In genomic region chr9:136128436-136128835, GRCh38 we compare ENCODE assay signal across 33 cellular contexts.
"Had no signal": no experiment of that assay in that cellular context is flagged by ENCODE, and none has a peak within 500 bp of the region (broad histone marks: within the 10 kb centered on the region; RNA-seq: fewer than 3 reads in every experiment).

No MANE protein-coding gene starts in this region.

- H3K27ac ChIP-seq: ascending aorta, cardiac muscle cell, VCaP had no signal

- DNase-seq: activated CD4-positive, alpha-beta memory T cell treated with anti-CD3 and anti-CD28 coated beads, Interleukin-2, amount 10 ng/mL, durations not matched to agents 7 days and 5 days; activated CD4-positive, alpha-beta T cell treated with anti-CD3 and anti-CD28 coated beads for 1 hour; activated CD4-positive, alpha-beta T cell treated with anti-CD3 and anti-CD28 coated beads for 36 hours; activated CD4-positive, alpha-beta T cell treated with anti-CD3 and anti-CD28 coated beads for 48 hours; activated CD4-positive, alpha-beta T cell treated with anti-CD3 and anti-CD28 coated beads, Interleukin-2, amount 10 ng/mL, durations not matched to agents 7 days and 5 days; activated CD4-positive, alpha-beta T cell treated with anti-CD3 and anti-CD28 coated beads, Interleukin-2, amount 50 U/mL, for 48 hours; activated CD4-positive, CD25-positive, alpha-beta regulatory T cell; activated CD8-positive, alpha-beta memory T cell treated with anti-CD3 and anti-CD28 coated beads for 24 hours; activated CD8-positive, alpha-beta memory T cell treated with anti-CD3 and anti-CD28 coated beads, Interleukin-2, amount 10 ng/mL, durations not matched to agents 7 days and 5 days; activated CD8-positive, alpha-beta memory T cell treated with anti-CD3 and anti-CD28 coated beads, Interleukin-2, amount 50 U/mL, for 48 hours; activated CD8-positive, alpha-beta T cell treated with anti-CD3 and anti-CD28 coated beads, Interleukin-2, amount 10 ng/mL, durations not matched to agents 7 days and 5 days; activated effector memory CD4-positive, alpha-beta T cell treated with Interleukin-2 at 50 U/mL for 16 hours; activated gamma-delta T cell; activated naive CD4-positive, alpha-beta T cell treated with anti-CD3 and anti-CD28 coated beads, Interleukin-2, amount 10 ng/mL, durations not matched to agents 7 days and 5 days; activated naive CD4-positive, alpha-beta T cell treated with Interleukin-2 at 50 U/mL for 16 hours; activated naive CD8-positive, alpha-beta T cell treated with anti-CD3 and anti-CD28 coated beads, Interleukin-2, amount 10 ng/mL, durations not matched to agents 7 days and 5 days; activated naive CD8-positive, alpha-beta T cell treated with anti-CD3 and anti-CD28 coated beads, Interleukin-2, amount 50 U/mL, for 24 hours; activated T-cell treated with anti-CD3 and anti-CD28 coated beads, Interleukin-2, amount 50 U/mL, for 24 hours; activated T-cell treated with anti-CD3 and anti-CD28 coated beads, Interleukin-2, amount 50 U/mL, for 48 hours; amygdala; anterior cingulate cortex; caudate nucleus; cerebellar nuclear complex; T-cell; T-helper 17 cell had no signal

- ATAC-seq: activated CD4-positive, alpha-beta T cell treated with anti-CD3 and anti-CD28 coated beads for 36 hours; activated CD4-positive, CD25-positive, alpha-beta regulatory T cell treated with anti-CD3 and anti-CD28 coated beads, Interleukin-2, amount 50 U/mL, for 24 hours; activated CD8-positive, alpha-beta memory T cell treated with anti-CD3 and anti-CD28 coated beads, Interleukin-2, amount 10 ng/mL, durations not matched to agents 7 days and 5 days; activated CD8-positive, alpha-beta T cell treated with anti-CD3 and anti-CD28 coated beads, Interleukin-2, amount 10 ng/mL, durations not matched to agents 7 days and 5 days; activated naive CD8-positive, alpha-beta T cell treated with anti-CD3 and anti-CD28 coated beads, Interleukin-2, amount 50 U/mL, for 24 hours; T-cell; T-helper 17 cell had no signal

- H3K4me3 Mint-ChIP-seq: activated CD4-positive, alpha-beta memory T cell treated with anti-CD3 and anti-CD28 coated beads, Interleukin-2, amount 10 ng/mL, durations not matched to agents 7 days and 5 days; activated CD4-positive, alpha-beta T cell treated with anti-CD3 and anti-CD28 coated beads for 36 hours; activated CD4-positive, alpha-beta T cell treated with anti-CD3 and anti-CD28 coated beads, Interleukin-2, amount 10 ng/mL, durations not matched to agents 7 days and 5 days; activated CD8-positive, alpha-beta memory T cell treated with anti-CD3 and anti-CD28 coated beads, Interleukin-2, amount 10 ng/mL, durations not matched to agents 7 days and 5 days; activated CD8-positive, alpha-beta T cell treated with anti-CD3 and anti-CD28 coated beads, Interleukin-2, amount 10 ng/mL, durations not matched to agents 7 days and 5 days; activated naive CD4-positive, alpha-beta T cell treated with anti-CD3 and anti-CD28 coated beads, Interleukin-2, amount 10 ng/mL, durations not matched to agents 7 days and 5 days; activated naive CD8-positive, alpha-beta T cell; activated naive CD8-positive, alpha-beta T cell treated with anti-CD3 and anti-CD28 coated beads, Interleukin-2, amount 10 ng/mL, durations not matched to agents 7 days and 5 days; activated naive CD8-positive, alpha-beta T cell treated with anti-CD3 and anti-CD28 coated beads, Interleukin-2, amount 50 U/mL, for 24 hours; activated T-cell treated with anti-CD3 and anti-CD28 coated beads, Interleukin-2, amount 50 U/mL, for 24 hours; brain; central memory CD8-positive, alpha-beta T cell; T-cell; T-helper 17 cell had no signal

- H3K36me3 Mint-ChIP-seq: activated CD8-positive, alpha-beta memory T cell treated with anti-CD3 and anti-CD28 coated beads, Interleukin-2, amount 10 ng/mL, durations not matched to agents 7 days and 5 days; activated naive CD4-positive, alpha-beta T cell treated with anti-CD3 and anti-CD28 coated beads, Interleukin-2, amount 10 ng/mL, durations not matched to agents 7 days and 5 days; activated naive CD8-positive, alpha-beta T cell treated with anti-CD3 and anti-CD28 coated beads, Interleukin-2, amount 10 ng/mL, durations not matched to agents 7 days and 5 days; brain; T-cell had no signal

- H3K4me1 Mint-ChIP-seq: activated CD4-positive, alpha-beta T cell treated with anti-CD3 and anti-CD28 coated beads, Interleukin-2, amount 10 ng/mL, durations not matched to agents 7 days and 5 days; activated CD8-positive, alpha-beta memory T cell treated with anti-CD3 and anti-CD28 coated beads, Interleukin-2, amount 10 ng/mL, durations not matched to agents 7 days and 5 days; activated naive CD8-positive, alpha-beta T cell treated with anti-CD3 and anti-CD28 coated beads, Interleukin-2, amount 10 ng/mL, durations not matched to agents 7 days and 5 days; activated naive CD8-positive, alpha-beta T cell treated with anti-CD3 and anti-CD28 coated beads, Interleukin-2, amount 50 U/mL, for 24 hours had no signal

- H3K9me3 ChIP-seq: ascending aorta had no signal

- H3K27ac Mint-ChIP-seq: activated CD4-positive, alpha-beta memory T cell treated with anti-CD3 and anti-CD28 coated beads, Interleukin-2, amount 10 ng/mL, durations not matched to agents 7 days and 5 days; activated CD4-positive, alpha-beta T cell treated with anti-CD3 and anti-CD28 coated beads for 36 hours; activated CD4-positive, alpha-beta T cell treated with anti-CD3 and anti-CD28 coated beads, Interleukin-2, amount 10 ng/mL, durations not matched to agents 7 days and 5 days; activated CD8-positive, alpha-beta memory T cell treated with anti-CD3 and anti-CD28 coated beads, Interleukin-2, amount 10 ng/mL, durations not matched to agents 7 days and 5 days; activated CD8-positive, alpha-beta T cell treated with anti-CD3 and anti-CD28 coated beads, Interleukin-2, amount 10 ng/mL, durations not matched to agents 7 days and 5 days; activated naive CD4-positive, alpha-beta T cell treated with anti-CD3 and anti-CD28 coated beads, Interleukin-2, amount 10 ng/mL, durations not matched to agents 7 days and 5 days; activated naive CD8-positive, alpha-beta T cell; activated naive CD8-positive, alpha-beta T cell treated with anti-CD3 and anti-CD28 coated beads, Interleukin-2, amount 10 ng/mL, durations not matched to agents 7 days and 5 days; activated naive CD8-positive, alpha-beta T cell treated with anti-CD3 and anti-CD28 coated beads, Interleukin-2, amount 50 U/mL, for 24 hours; activated T-cell treated with anti-CD3 and anti-CD28 coated beads, Interleukin-2, amount 50 U/mL, for 24 hours; activated T-helper 2 cell treated with anti-CD3 and anti-CD28 coated beads, Interferon-gamma antibody, Interleukin-2, Interleukin-4, amounts not matched to agents 10 μg/mL and 5 μg/mL and 100 μg/mL, durations not matched to agents 14 hours and 24 hours and 36 hours; brain; T-cell; T-helper 17 cell had no signal

- H3K36me3 ChIP-seq: ascending aorta, cardiac muscle cell had no signal

- H3K9me3 Mint-ChIP-seq: activated T-cell treated with anti-CD3 and anti-CD28 coated beads, Interleukin-2, amount 50 U/mL, for 24 hours; activated T-helper 2 cell treated with anti-CD3 and anti-CD28 coated beads, Interferon-gamma antibody, Interleukin-2, Interleukin-4, amounts not matched to agents 10 μg/mL and 5 μg/mL and 100 μg/mL, durations not matched to agents 14 hours and 24 hours and 36 hours; central memory CD8-positive, alpha-beta T cell; T-cell had no signal

- H3K4me3 ChIP-seq: ascending aorta, cardiac muscle cell had no signal
